In genomic region chr14:105487449-105487985, GRCh38 we compare ENCODE assay signal across 8 cellular contexts. TPM values are rescaled to one million over a fixed set of nuclear protein-coding genes. Genes with fewer than 3 reads are reported as not detected.
DNase-seq lines count a peak whose midpoint lies in the region; ATAC-seq, FAIRE-seq and TF ChIP-seq lines count a peak whose summit lies in the region.

No MANE protein-coding gene starts in this region.

- TF ChIP-seq CTCF in pancreas (IDR thresholded peaks at IDR 0.05) = no peak

- no peaks in the 10 kb centered on the region for H3K9me3 Mint-ChIP-seq in effector memory CD8-positive, alpha-beta T cell

- peak overlapping the region; percentile 88 to 91 for H3K4me3 Mint-ChIP-seq in effector memory CD8-positive, alpha-beta T cell

- DNase-seq in H7 (no peak), T-helper 9 cell (peak; percentile 69), pancreas (peak in 2 of 6 donors; percentile 38 to 57), mucosa of gallbladder (ENCODE audit: low spot score) (no peak), glomerular visceral epithelial cell (ENCODE audit: extremely low spot score) (no peak), dedifferentiated amniotic fluid mesenchymal stem cell (ENCODE audit: extremely low spot score) (no peak)
- DNase-seq in effector memory CD8-positive, alpha-beta T cell = peak; percentile 76 to 79 (median 79)

- peaks cover 43 to 45% of the 10 kb centered on the region in 2 donors for H3K4me1 Mint-ChIP-seq in effector memory CD8-positive, alpha-beta T cell (ENCODE audit: low read depth in 2 of 2)

- peak overlapping the region in 3 of 4 donors; percentile 15 to 41 (median 22) for H3K27ac ChIP-seq in pancreas

- H3K4me1 ChIP-seq in pancreas = peaks cover 2 to 35% (median 6%) of the 10 kb centered on the region in 3 donors

- no peaks in the 10 kb centered on the region for H3K27me3 Mint-ChIP-seq in effector memory CD8-positive, alpha-beta T cell

- 5 to 6% methylated on average over 21 to 48 of the region's 48 CpGs for WGBS in pancreas, 2 donors

- intact Hi-C loops in pancreas (cut with DNase I) = loop anchor here in 2 of 3 donors (5.0 kb wide), 1 partner anchor 115 kb away; no protein-coding TSS in a partner anchor

- H3K9me3 ChIP-seq in pancreas = no peaks in the 10 kb centered on the region

- H3K4me3 ChIP-seq in H7 (ENCODE audit: insufficient read depth, low read depth, low read length) (peak overlapping the region; percentile 35), pancreas (peak overlapping the region in 3 of 4 donors; percentile 7 to 43 (median 14))

- peaks cover 96% of the 10 kb centered on the region for H3K36me3 Mint-ChIP-seq in effector memory CD8-positive, alpha-beta T cell (ENCODE audit: insufficient read depth)

- peaks cover 59% of the 10 kb centered on the region for H3K27me3 ChIP-seq in H7 (ENCODE audit: control insufficient read depth, insufficient read depth, low read length)
- peaks cover 0 to 11% (median 0%) of the 10 kb centered on the region in 4 donors for H3K27me3 ChIP-seq in pancreas

- FAIRE-seq in pancreas (lab: Jason Lieb, UNC) = no peak

- no peaks in the 10 kb centered on the region for H3K36me3 ChIP-seq in H7 (replicated peaks; ENCODE audit: control insufficient read depth, insufficient read depth, low read length)
- H3K36me3 ChIP-seq in pancreas = no peaks in the 10 kb centered on the region

- peak overlapping the region; percentile 100 for H3K27ac Mint-ChIP-seq in effector memory CD8-positive, alpha-beta T cell

- peak; percentile 13 for ATAC-seq in effector memory CD8-positive, alpha-beta T cell (replicated peaks)
- ATAC-seq in pancreas (no peak), HG03196 (IDR thresholded peaks at IDR 0.05; ENCODE audit: unreplicated experiment) (no peak)

RNA-seq across cellular contexts. Expression of gene CRIP1, which starts 0.8 kb away (rescaled TPM):
- total RNA-seq in H7 (2014; rRNA removed; shearing (Covaris generic)) = 0.96 and 5.4 TPM in 2 replicates
- total RNA-seq in pancreas (10 to 100 TPM in 1 of 6 donors, 1 to 10 TPM in 5; 2.4 to 14.0 (median 9.0) TPM), mucosa of gallbladder (35.7 TPM)
- polyA plus RNA-seq in pancreas = 10 to 100 TPM; 35.4 to 71.0 TPM

RNA-seq across cellular contexts. Expression of gene TEDC1, which starts 3.5 kb away (rescaled TPM):
- total RNA-seq in H7 (2014; rRNA removed; shearing (Covaris generic)) = 24.5 and 28.5 TPM in 2 replicates
- total RNA-seq in pancreas = 1 to 10 TPM; 2.0 to 5.2 (median 3.3) TPM
- 10 to 100 TPM; 18.1 to 21.5 TPM for polyA plus RNA-seq in pancreas
- 10.8 TPM for total RNA-seq in mucosa of gallbladder

RNA-seq across cellular contexts. Expression of gene CRIP2, which starts 12.9 kb away (rescaled TPM):
- 3.7 and 8.7 TPM in 2 replicates for total RNA-seq in H7 (2014; rRNA removed; shearing (Covaris generic))
- total RNA-seq in pancreas (10 to 100 TPM; 12.9 to 37.4 (median 24.3) TPM), mucosa of gallbladder (130 TPM)
- 100 to 1,000 TPM in 1 of 2 donors, 10 to 100 TPM in 1; 99.5 to 223 TPM for polyA plus RNA-seq in pancreas

RNA-seq across cellular contexts. Expression of gene TMEM121, which starts 38.9 kb away (rescaled TPM):
- 0.67 and 0.80 TPM in 2 replicates for total RNA-seq in H7 (2014; rRNA removed; shearing (Covaris generic))
- total RNA-seq in pancreas (1 to 10 TPM in 5 of 6 donors, under 1 TPM in 1; 0.92 to 3.3 (median 1.8) TPM), mucosa of gallbladder (3.7 TPM)
- polyA plus RNA-seq in pancreas = 1 to 10 TPM; 1.2 to 2.5 TPM

Comparison
In these comparisons a context has a peak if more than half of its experiments do, and no peak if none do; other contexts are left out.
1. DNase-seq: peak in T-helper 9 cell (single experiment) and effector memory CD8-positive, alpha-beta T cell (3 of 3); none in H7 (single experiment), mucosa of gallbladder (single experiment), glomerular visceral epithelial cell (single experiment) and dedifferentiated amniotic fluid mesenchymal stem cell (single experiment).